Comparison of ENCODE assay signal across 15 cellular contexts in genomic region chr10:61837748-61838055, GRCh38.
DNase-seq lines count a peak whose midpoint lies in the region; ATAC-seq and TF ChIP-seq lines count a peak whose summit lies in the region.
"Had no signal": no experiment of that assay in that cellular context is flagged by ENCODE, and none has a peak within 500 bp of the region (broad histone marks: within the 10 kb centered on the region; RNA-seq: fewer than 3 reads in every experiment).

No MANE protein-coding gene starts in this region.

- H3K27me3 ChIP-seq in right atrium auricular region: no peaks in the 10 kb centered on the region
- no peaks in the 10 kb centered on the region for H3K27me3 ChIP-seq in heart right ventricle

- H3K27me3 Mint-ChIP-seq in brain: peaks cover 6% of the 10 kb centered on the region
- no peaks in the 10 kb centered on the region for H3K27me3 Mint-ChIP-seq in nephron (ENCODE audit: low read depth)
- H3K27me3 Mint-ChIP-seq: activated T-helper 17 cell treated with anti-CD3 and anti-CD28 coated beads, Interleukin-2, amount 50 U/mL, for 72 hours; naive B cell had no signal

- H3K4me1 ChIP-seq in right atrium auricular region: peaks cover 0 to 12% of the 10 kb centered on the region in 2 donors
- peaks cover 0 to 28% (median 5%) of the 10 kb centered on the region in 9 donors for H3K4me1 ChIP-seq in heart right ventricle

- H3K9me3 Mint-ChIP-seq in brain (peaks cover 0 to 4% (median 2%) of the 10 kb centered on the region in 5 experiments), nephron (peaks cover 2% of the 10 kb centered on the region)
- H3K9me3 Mint-ChIP-seq: activated T-helper 17 cell treated with anti-CD3 and anti-CD28 coated beads, Interleukin-2, amount 50 U/mL, for 72 hours had no signal

- no peaks in the 10 kb centered on the region for H3K36me3 ChIP-seq in right atrium auricular region
- H3K36me3 ChIP-seq in heart right ventricle: no peaks in the 10 kb centered on the region

- no peaks in the 10 kb centered on the region for H3K36me3 Mint-ChIP-seq in brain
- no peaks in the 10 kb centered on the region for H3K36me3 Mint-ChIP-seq in nephron (ENCODE audit: low read depth)
- H3K36me3 Mint-ChIP-seq: naive B cell had no signal

- WGBS in heart right ventricle, 2 donors: 44 to 47% methylated on average over 5 of the region's 5 CpGs

- H3K27ac Mint-ChIP-seq in brain (peak overlapping the region in 3 of 5 experiments; percentile 66 to 93 (median 90)), nephron (peak overlapping the region; percentile 78 to 95 (median 85))
- H3K27ac Mint-ChIP-seq: activated T-helper 17 cell treated with anti-CD3 and anti-CD28 coated beads, Interleukin-2, amount 50 U/mL, for 72 hours; naive B cell had no signal

- DNase-seq in right atrium auricular region (ENCODE audit: low spot score) (no peak), heart right ventricle (no peak), SHP77 (lab: John Stamatoyannopoulos, UW) (no peak), T-helper 9 cell (no peak), GM19240 (ENCODE audit: insufficient read length, low spot score) (no peak)
- DNase-seq: activated CD4-positive, CD25-positive, alpha-beta regulatory T cell; hypothalamus; naive B cell; NCI-H1930; RPMI8226; stimulated activated naive CD4-positive, alpha-beta T cell treated with Interleukin-2 at 50 U/mL for 16 hours had no signal

- TF ChIP-seq CTCF in right atrium auricular region (IDR thresholded peaks at IDR 0.05): no peak
- no peak for TF ChIP-seq CTCF in heart right ventricle (IDR thresholded peaks at IDR 0.05)
- TF ChIP-seq CTCF in brain (conservative IDR thresholded peaks at IDR 0.05): no peak
- no peak for TF ChIP-seq CTCF in nephron (IDR thresholded peaks at IDR 0.05; ENCODE audit: unreplicated experiment in 3 of 3)

- H3K9me3 ChIP-seq in right atrium auricular region (no peaks in the 10 kb centered on the region), heart right ventricle (no peaks in the 10 kb centered on the region)

- H3K4me1 Mint-ChIP-seq in brain (peaks cover 45% of the 10 kb centered on the region), nephron (peaks cover 41% of the 10 kb centered on the region)

- peak overlapping the region; percentile 12 to 27 for H3K27ac ChIP-seq in right atrium auricular region
- H3K27ac ChIP-seq in heart right ventricle: no peak overlapping the region

- no peak overlapping the region for H3K4me3 ChIP-seq in right atrium auricular region
- H3K4me3 ChIP-seq in heart right ventricle: no peak overlapping the region

- H3K4me3 Mint-ChIP-seq in brain (peak overlapping the region in 3 of 5 experiments; percentile 9 to 73 (median 64)), nephron (peak overlapping the region; percentile 6 to 37 (median 20))
- H3K4me3 Mint-ChIP-seq: activated T-helper 17 cell treated with anti-CD3 and anti-CD28 coated beads, Interleukin-2, amount 50 U/mL, for 72 hours; naive B cell had no signal

- intact Hi-C loops in heart right ventricle (cut with DNase I): loop anchor here in 1 of 10 donors (5.0 kb wide), 1 partner anchor 85 kb away; no protein-coding TSS in a partner anchor

- no peak for ATAC-seq in heart right ventricle
- ATAC-seq in HG02642 (IDR thresholded peaks at IDR 0.05; ENCODE audit: poor library complexity, unreplicated experiment): no peak
- ATAC-seq: activated T-helper 17 cell treated with anti-CD3 and anti-CD28 coated beads, Interleukin-2, amount 50 U/mL, for 72 hours had no signal

Comparison
In these comparisons a context has a peak if more than half of its experiments do, and no peak if none do; other contexts are left out.
1. H3K27ac ChIP-seq: peak in right atrium auricular region (2 of 2); none in heart right ventricle (0 of 10).